In the genomic region with DNA sequence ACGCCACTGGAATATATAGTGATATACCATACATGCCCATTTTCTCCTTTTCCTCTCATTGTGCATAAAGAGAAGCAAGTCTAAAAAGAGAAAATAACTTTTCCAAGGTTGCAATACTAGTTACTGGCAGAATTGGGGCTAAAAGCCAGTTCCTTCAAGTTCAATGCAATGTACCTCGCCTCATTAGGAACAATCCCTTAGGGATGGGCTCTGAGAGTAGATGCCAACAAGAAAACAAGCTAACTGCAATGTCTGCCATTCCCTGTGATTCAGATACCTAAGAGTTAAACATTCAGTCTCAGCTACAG, we compare ENCODE assay signal across 9 cellular contexts.
A peak's percentile ranks its signal among the peaks of the same experiment; 100 is the strongest.
DNase-seq lines count a peak whose midpoint lies in the region; ATAC-seq and TF ChIP-seq lines count a peak whose summit lies in the region.
"Had no signal": no experiment of that assay in that cellular context is flagged by ENCODE, and none has a peak within 500 bp of the region (broad histone marks: within the 10 kb centered on the region; RNA-seq: fewer than 3 reads in every experiment).

No MANE protein-coding gene starts in this region.

- POLR2A ChIA-PET in Panc1 (lab: Charles Lee), result interaction anchor here (0.7 kb wide), 1 partner anchor 8 kb away, joined by 3 read pairs; no protein-coding TSS in a partner anchor

- 22 to 25% methylated on average over 2 of the region's 2 CpGs for WGBS in esophagus, 2 donors
- 3 to 7% (median 5%) methylated on average over 2 of the region's 2 CpGs for WGBS in ovary, 3 donors

- TF ChIP-seq EP300 in ovary (IDR thresholded peaks at IDR 0.05), result no peak

- BruUV-seq in Panc1 (replicated peaks; lab: Mats Ljungman, UMichigan), result no TSS peak

- peak overlapping the region; percentile 74 for H3K27ac ChIP-seq in Panc1 (ENCODE audit: low read length)
- H3K27ac ChIP-seq in esophagus (ENCODE audit: low read depth in 2 of 2, low read length in 1 of 2), result peak overlapping the region; percentile 68 to 84
- peak overlapping the region in 1 of 2 donors; percentile 49 for H3K27ac ChIP-seq in ovary

- no peaks in the 10 kb centered on the region for H3K27me3 ChIP-seq in BE2C
- no peaks in the 10 kb centered on the region for H3K27me3 ChIP-seq in Panc1 (ENCODE audit: control insufficient read depth, insufficient read depth, low read length)
- no peaks in the 10 kb centered on the region for H3K27me3 ChIP-seq in esophagus (ENCODE audit: control insufficient read depth in 1 of 2, insufficient read depth in 2 of 2, low read length in 2 of 2)
- H3K27me3 ChIP-seq in ovary, result no peaks in the 10 kb centered on the region

- TF ChIP-seq CTCF in BE2C (IDR thresholded peaks at IDR 0.05; ENCODE audit: low read depth, low read length) (no peak), Panc1 (IDR thresholded peaks at IDR 0.05) (no peak), ovary (IDR thresholded peaks at IDR 0.05) (no peak)

- no peak for TF ChIP-seq POLR2A in ovary (IDR thresholded peaks at IDR 0.05)

- H3K4me3 ChIP-seq in BE2C (ENCODE audit: low read depth, low read length) (peak overlapping the region; percentile 57), Panc1 (ENCODE audit: low read depth in 2 of 2, low read length in 2 of 2) (peak overlapping the region; percentile 31 to 56), esophagus (ENCODE audit: low read depth in 1 of 2, low read length in 2 of 2) (peak overlapping the region in 1 of 2 donors; percentile 47), ovary (peak overlapping the region; percentile 44)

- peaks cover 48% of the 10 kb centered on the region for H3K4me1 ChIP-seq in BE2C
- H3K4me1 ChIP-seq in Panc1 (ENCODE audit: control insufficient read depth, insufficient read depth, low read length), result peaks cover 17% of the 10 kb centered on the region
- H3K4me1 ChIP-seq in esophagus (ENCODE audit: control insufficient read depth in 2 of 2, insufficient read depth in 2 of 2, low read length in 1 of 2), result peaks cover 2 to 8% of the 10 kb centered on the region in 2 donors
- H3K4me1 ChIP-seq in ovary (ENCODE audit: insufficient read depth), result peaks cover 29% of the 10 kb centered on the region

- CTCF ChIA-PET in Panc1 (lab: Charles Lee), result no interaction called here

- no peak for ATAC-seq in Panc1
- ATAC-seq in GM18520 (IDR thresholded peaks at IDR 0.05; ENCODE audit: unreplicated experiment), result no peak

- H3K36me3 ChIP-seq in BE2C (no peaks in the 10 kb centered on the region), Panc1 (ENCODE audit: control insufficient read depth, insufficient read depth, low read length) (no peaks in the 10 kb centered on the region), esophagus (ENCODE audit: control insufficient read depth in 2 of 2, insufficient read depth in 2 of 2, low read length in 1 of 2) (no peaks in the 10 kb centered on the region), ovary (no peaks in the 10 kb centered on the region)

- no peak for DNase-seq in BE2C
- no peak for DNase-seq in Panc1 (ENCODE audit: low read depth, low spot score)
- DNase-seq in ovary, result no peak
- no peak for DNase-seq in T-helper 9 cell
- no peak for DNase-seq in foreskin melanocyte
- DNase-seq in NCI-H2171 (lab: John Stamatoyannopoulos, UW), result no peak
- DNase-seq: stimulated activated CD4-positive, alpha-beta T cell treated with anti-CD3 and anti-CD28 coated beads, Interleukin-4, amount 100 ng/mL, for 24 hours had no signal

- in situ Hi-C loops in Panc1 (cut with HindIII; ENCODE audit: low pct_unique_long_range_greater_than_20kb, low sequenced_read_pairs), result no loop called here

- intact Hi-C loops in Panc1 (cut with micrococcal nuclease; ENCODE audit: unreplicated experiment), result loop anchor here (10.0 kb wide), 1 partner anchor 290 kb away; no protein-coding TSS in a partner anchor
- intact Hi-C loops in ovary (cut with DNase I), result loop anchor here in 2 of 4 donors (10.0 kb wide), 2 partner anchors 130 to 290 kb away; no protein-coding TSS in a partner anchor

- no peaks in the 10 kb centered on the region for H3K9me3 ChIP-seq in BE2C
- H3K9me3 ChIP-seq in Panc1 (ENCODE audit: control insufficient read depth, insufficient read depth, low read depth, low read length), result no peaks in the 10 kb centered on the region
- H3K9me3 ChIP-seq in esophagus (ENCODE audit: control insufficient read depth in 2 of 2, insufficient read depth in 1 of 2, low read depth in 1 of 2, low read length in 1 of 2), result no peaks in the 10 kb centered on the region
- no peaks in the 10 kb centered on the region for H3K9me3 ChIP-seq in ovary
